In genomic region chr9:88084816-88085215, GRCh38 we compare ENCODE assay signal across 16 cellular contexts. TPM values are rescaled to one million over a fixed set of nuclear protein-coding genes. Genes with fewer than 3 reads are reported as not detected.
DNase-seq lines count a peak whose midpoint lies in the region; ATAC-seq and TF ChIP-seq lines count a peak whose summit lies in the region.
"Had no signal": no experiment of that assay in that cellular context is flagged by ENCODE, and none has a peak within 500 bp of the region (broad histone marks: within the 10 kb centered on the region; RNA-seq: fewer than 3 reads in every experiment).

No MANE protein-coding gene starts in this region.

- no peaks in the 10 kb centered on the region for H3K27me3 ChIP-seq in Karpas-422 (ENCODE audit: low read length)
- H3K27me3 ChIP-seq: BLaER1 treated with 17β-estradiol and CSF1 and Interleukin-3, amounts not matched to agents 10 nM and 100 nM had no signal

- no peaks in the 10 kb centered on the region for H3K9me3 ChIP-seq in Karpas-422 (ENCODE audit: low read length)
- H3K9me3 ChIP-seq: BLaER1 treated with 17β-estradiol and CSF1 and Interleukin-3, amounts not matched to agents 10 nM and 100 nM; HAP-1 had no signal

- TF ChIP-seq CTCF in AG10803 (conservative IDR thresholded peaks at IDR 0.05; ENCODE audit: low read length) (no peak), choroid plexus epithelial cell (conservative IDR thresholded peaks at IDR 0.05; ENCODE audit: low read depth, low read length) (no peak), RWPE1 (conservative IDR thresholded peaks at IDR 0.05; ENCODE audit: low read depth) (no peak)

- H3K9me2 ChIP-seq in Karpas-422 (replicated peaks; ENCODE audit: insufficient read depth, low read length): no peaks in the 10 kb centered on the region

- ATAC-seq in effector memory CD8-positive, alpha-beta T cell (replicated peaks): no peak
- ATAC-seq: HepG2 had no signal

- no peaks in the 10 kb centered on the region for H3K36me3 ChIP-seq in Karpas-422 (ENCODE audit: insufficient read depth, low read length)
- H3K36me3 ChIP-seq: BLaER1 treated with 17β-estradiol and CSF1 and Interleukin-3, amounts not matched to agents 10 nM and 100 nM; HAP-1 had no signal

- no peak overlapping the region for H3K9ac ChIP-seq in Karpas-422 (ENCODE audit: low read length)
- H3K9ac ChIP-seq: BLaER1 treated with 17β-estradiol and CSF1 and Interleukin-3, amounts not matched to agents 10 nM and 100 nM had no signal

- no peak overlapping the region for H2AFZ ChIP-seq in Karpas-422 (ENCODE audit: low read length)

- H3K27ac Mint-ChIP-seq in effector memory CD8-positive, alpha-beta T cell: no peak overlapping the region
- H3K27ac Mint-ChIP-seq: CD4-positive, alpha-beta T cell had no signal

- H4K20me1 ChIP-seq in Karpas-422 (ENCODE audit: insufficient read depth, low read depth, low read length): no peaks in the 10 kb centered on the region
- H4K20me1 ChIP-seq: BLaER1 treated with 17β-estradiol and CSF1 and Interleukin-3, amounts not matched to agents 10 nM and 100 nM had no signal

- no peaks in the 10 kb centered on the region for H3K4me1 Mint-ChIP-seq in effector memory CD8-positive, alpha-beta T cell (ENCODE audit: low read depth in 2 of 2)

- H3K4me2 ChIP-seq in Karpas-422 (ENCODE audit: low read depth, low read length, poor library complexity, severe bottlenecking): peak overlapping the region; percentile 43
- H3K4me2 ChIP-seq: BLaER1 treated with 17β-estradiol and CSF1 and Interleukin-3, amounts not matched to agents 10 nM and 100 nM had no signal

- CTCF ChIA-PET in RWPE1 (lab: Yijun Ruan, JAX): no interaction called here

- no peaks in the 10 kb centered on the region for H3K9me3 Mint-ChIP-seq in effector memory CD8-positive, alpha-beta T cell
- H3K9me3 Mint-ChIP-seq: CD4-positive, alpha-beta T cell had no signal

- peaks cover 28 to 32% of the 10 kb centered on the region in 2 donors for H3K27me3 Mint-ChIP-seq in effector memory CD8-positive, alpha-beta T cell
- H3K27me3 Mint-ChIP-seq: CD4-positive, alpha-beta T cell had no signal

- no peak overlapping the region for H3K4me3 ChIP-seq in AG10803 (ENCODE audit: low read length)
- H3K4me3 ChIP-seq in Karpas-422 (ENCODE audit: low read length): no peak overlapping the region
- H3K4me3 ChIP-seq in choroid plexus epithelial cell (ENCODE audit: low read depth, low read length): no peak overlapping the region
- H3K4me3 ChIP-seq: BLaER1 treated with 17β-estradiol and CSF1 and Interleukin-3, amounts not matched to agents 10 nM and 100 nM; HAP-1 had no signal

- H3K36me3 Mint-ChIP-seq in effector memory CD8-positive, alpha-beta T cell (ENCODE audit: insufficient read depth): no peaks in the 10 kb centered on the region

- H3K4me3 Mint-ChIP-seq in effector memory CD8-positive, alpha-beta T cell: no peak overlapping the region
- H3K4me3 Mint-ChIP-seq: CD4-positive, alpha-beta T cell had no signal

- H3K4me1 ChIP-seq in Karpas-422 (ENCODE audit: low read length): peaks cover 4% of the 10 kb centered on the region; the same call in 1 of the 2 replicates
- H3K4me1 ChIP-seq: BLaER1 treated with 17β-estradiol and CSF1 and Interleukin-3, amounts not matched to agents 10 nM and 100 nM; HAP-1 had no signal

- POLR2A ChIA-PET in RWPE1 (lab: Yijun Ruan, JAX; ENCODE audit: low non-redundant PET): no interaction called here

- H3K79me2 ChIP-seq in Karpas-422 (ENCODE audit: low read length): no peaks in the 10 kb centered on the region

- no peak overlapping the region for H3K27ac ChIP-seq in Karpas-422 (ENCODE audit: low read length)
- H3K27ac ChIP-seq in RWPE1: no peak overlapping the region
- H3K27ac ChIP-seq: BLaER1 treated with 17β-estradiol and CSF1 and Interleukin-3, amounts not matched to agents 10 nM and 100 nM had no signal

- DNase-seq in AG10803 (ENCODE audit: low read depth) (peak; percentile 11), Karpas-422 (no peak), choroid plexus epithelial cell (ENCODE audit: low read depth) (peak; percentile 44), foreskin melanocyte (peak; percentile 16), RWPE1 (ENCODE audit: low spot score) (no peak), NCI-H1436 treated with DMSO at 0.1 percent for 48 hours (lab: John Stamatoyannopoulos, UW) (no peak)
- DNase-seq in activated CD4-positive, alpha-beta T cell treated with anti-CD3 and anti-CD28 coated beads for 48 hours: no peak
- no peak for DNase-seq in effector memory CD8-positive, alpha-beta T cell
- DNase-seq: 8988T; Calu3; CD4-positive, alpha-beta T cell; DMS 273 treated with DMSO at 0.1 percent for 48 hours; EL had no signal

RNA-seq across cellular contexts. Expression of gene SPATA31C2, which starts 53.5 kb away (rescaled TPM):
- not detected in 2 replicates for total RNA-seq in Karpas-422 (2014; rRNA removed; shearing (Covaris generic); ENCODE audit: low replicate concordance)
- total RNA-seq: Calu3; CD4-positive, alpha-beta T cell; HepG2 had no signal

Comparison
In these comparisons a context has a peak if more than half of its experiments do, and no peak if none do; other contexts are left out.
1. DNase-seq: peak in AG10803 (single experiment), choroid plexus epithelial cell (single experiment) and foreskin melanocyte (single experiment); none in Karpas-422 (single experiment), activated CD4-positive, alpha-beta T cell treated with anti-CD3 and anti-CD28 coated beads for 48 hours (single experiment), RWPE1 (single experiment), NCI-H1436 treated with DMSO at 0.1 percent for 48 hours (single experiment) and effector memory CD8-positive, alpha-beta T cell (0 of 3).